In genomic region chr6:38133932-38134703, GRCh38 we compare ENCODE assay signal across 18 cellular contexts.
"Had no signal": no experiment of that assay in that cellular context is flagged by ENCODE, and none has a peak within 500 bp of the region (broad histone marks: within the 10 kb centered on the region; RNA-seq: fewer than 3 reads in every experiment).

No MANE protein-coding gene starts in this region.

- H3K9me3 ChIP-seq: esophagus muscularis mucosa, suprapubic skin, upper lobe of left lung had no signal

- H3K27ac Mint-ChIP-seq: mesothelial cell of epicardium; stimulated activated naive CD8-positive, alpha-beta T cell treated with anti-CD3 and anti-CD28 coated beads, Interleukin-15, Interleukin-2, amounts not matched to agents 100 ng/mL and 50 ng/mL, for 24 hours; T-cell had no signal

- H3K27me3 ChIP-seq: esophagus muscularis mucosa, spleen, suprapubic skin, upper lobe of left lung had no signal

- DNase-seq: activated CD4-positive, alpha-beta T cell treated with anti-CD3 and anti-CD28 coated beads, Interleukin-2, amount 50 U/mL, for 48 hours; activated CD4-positive, CD25-positive, alpha-beta regulatory T cell treated with anti-CD3 and anti-CD28 coated beads, Interleukin-2, amount 50 U/mL, for 72 hours; activated effector memory CD4-positive, alpha-beta T cell treated with anti-CD3 and anti-CD28 coated beads, Interleukin-2, amount 50 U/mL, for 16 hours; central memory CD4-positive, alpha-beta T cell; cortex of kidney; effector CD4-positive, alpha-beta T cell; hippocampal formation; kidney; spleen; T-cell; T-helper 9 cell; upper lobe of left lung had no signal

- ATAC-seq: activated naive CD4-positive, alpha-beta T cell treated with anti-CD3 and anti-CD28 coated beads, Interleukin-2, amount 50 U/mL, for 72 hours; sciatic nerve; T-cell had no signal

- H3K36me3 ChIP-seq: suprapubic skin, upper lobe of left lung had no signal

- H3K4me3 ChIP-seq: esophagus muscularis mucosa, spleen, suprapubic skin, upper lobe of left lung had no signal

- H3K4me3 Mint-ChIP-seq: mesothelial cell of epicardium; stimulated activated naive CD8-positive, alpha-beta T cell treated with anti-CD3 and anti-CD28 coated beads, Interleukin-15, Interleukin-2, amounts not matched to agents 100 ng/mL and 50 ng/mL, for 24 hours; T-cell had no signal

- H3K4me1 ChIP-seq: spleen, suprapubic skin had no signal

- H3K9me3 Mint-ChIP-seq: stimulated activated naive CD8-positive, alpha-beta T cell treated with anti-CD3 and anti-CD28 coated beads, Interleukin-15, Interleukin-2, amounts not matched to agents 100 ng/mL and 50 ng/mL, for 24 hours had no signal

- H3K27ac ChIP-seq: esophagus muscularis mucosa, spleen, suprapubic skin, upper lobe of left lung had no signal

- H3K27me3 Mint-ChIP-seq: stimulated activated naive CD8-positive, alpha-beta T cell treated with anti-CD3 and anti-CD28 coated beads, Interleukin-15, Interleukin-2, amounts not matched to agents 100 ng/mL and 50 ng/mL, for 24 hours; T-cell had no signal
